ENCODE assay signal across 25 cellular contexts in genomic region chr3:53646723-53647122, GRCh38.
DNase-seq lines count a peak whose midpoint lies in the region; ATAC-seq, FAIRE-seq and TF ChIP-seq lines count a peak whose summit lies in the region.
"Had no signal": no experiment of that assay in that cellular context is flagged by ENCODE, and none has a peak within 500 bp of the region (broad histone marks: within the 10 kb centered on the region; RNA-seq: fewer than 3 reads in every experiment).

No MANE protein-coding gene starts in this region.

- no peak overlapping the region for H3K4me2 ChIP-seq in HepG2 (ENCODE audit: low read depth, low read length)

- H3K79me2 ChIP-seq in HepG2 (ENCODE audit: insufficient read depth, low read length), result no peaks in the 10 kb centered on the region

- H3K9ac ChIP-seq in HepG2 (ENCODE audit: insufficient read depth, low read depth, low read length), result no peak overlapping the region

- H3K9me3 ChIP-seq in cardiac muscle cell (ENCODE audit: low read depth) (no peaks in the 10 kb centered on the region), heart right ventricle (no peaks in the 10 kb centered on the region), HepG2 (ENCODE audit: low read length) (no peaks in the 10 kb centered on the region)
- H3K9me3 ChIP-seq in effector memory CD4-positive, alpha-beta T cell (ENCODE audit: control insufficient read depth, low read length), result no peaks in the 10 kb centered on the region
- H3K9me3 ChIP-seq: gastroesophageal sphincter had no signal

- H3K27ac ChIP-seq in cardiac muscle cell (peak overlapping the region; percentile 7), heart right ventricle (no peak overlapping the region), HepG2 (ENCODE audit: extremely low read length, insufficient read depth, low read length) (no peak overlapping the region)
- no peak overlapping the region for H3K27ac ChIP-seq in effector memory CD4-positive, alpha-beta T cell (ENCODE audit: insufficient read depth, low read length, poor library complexity, severe bottlenecking)
- H3K27ac ChIP-seq: 22Rv1, gastroesophageal sphincter, WERI-Rb-1 had no signal

- TF ChIP-seq RAD21 in HepG2 (CRISPR knock-in tag; IDR thresholded peaks at IDR 0.05), result no peak

- intact Hi-C loops in heart right ventricle (cut with DNase I) (no loop called here), HepG2 (cut with micrococcal nuclease; ENCODE audit: unreplicated experiment) (no loop called here)

- TF ChIP-seq CTCF in cardiac muscle cell (IDR thresholded peaks at IDR 0.05; ENCODE audit: low read depth, low read length) (no peak), heart right ventricle (IDR thresholded peaks at IDR 0.05) (no peak), HepG2 (CRISPR knock-in tag; IDR thresholded peaks at IDR 0.05) (no peak)

- BruUV-seq in HepG2 (replicated peaks; lab: Mats Ljungman, UMichigan), result no TSS peak

- CTCF ChIA-PET in HepG2 (lab: Yijun Ruan, JAX; ENCODE audit: low intra/inter-chr PET ratio, low total read pairs), result no interaction called here

- in situ Hi-C loops in HepG2 (cut with HindIII; ENCODE audit: extremely low pct_ligation_motif_present, low pct_unique_long_range_greater_than_20kb), result no loop called here

- no peak for ATAC-seq in heart right ventricle
- ATAC-seq in GM21737 (IDR thresholded peaks at IDR 0.05; ENCODE audit: unreplicated experiment), result peak; percentile 53
- peak; percentile 60 for ATAC-seq in HG03342 (IDR thresholded peaks at IDR 0.05; ENCODE audit: unreplicated experiment)
- ATAC-seq in HepG2, result no peak
- ATAC-seq: esophagus mucosa, gastroesophageal sphincter, natural killer cell, Panc1, T-helper 17 cell had no signal

- H3K36me3 ChIP-seq in cardiac muscle cell (no peaks in the 10 kb centered on the region), heart right ventricle (no peaks in the 10 kb centered on the region), HepG2 (replicated peaks in 1 of 2; ENCODE audit: control insufficient read depth in 1 of 2, insufficient read depth in 2 of 2, low read length in 2 of 2) (no peaks in the 10 kb centered on the region)
- no peaks in the 10 kb centered on the region for H3K36me3 ChIP-seq in effector memory CD4-positive, alpha-beta T cell (ENCODE audit: control insufficient read depth, insufficient read depth, low read length)
- H3K36me3 ChIP-seq: gastroesophageal sphincter, WERI-Rb-1 had no signal

- POLR2A ChIA-PET in HepG2 (lab: Yijun Ruan, JAX), result no interaction called here

- FAIRE-seq in frontal cortex (lab: Jason Lieb, UNC) (no peak), HepG2 (lab: Jason Lieb, UNC) (no peak)
- FAIRE-seq: small intestine had no signal

- no peaks in the 10 kb centered on the region for H4K20me1 ChIP-seq in HepG2 (ENCODE audit: insufficient read depth, low read length)

- no peak overlapping the region for H3K4me3 ChIP-seq in cardiac muscle cell
- no peak overlapping the region for H3K4me3 ChIP-seq in heart right ventricle
- no peak overlapping the region for H3K4me3 ChIP-seq in effector memory CD4-positive, alpha-beta T cell (ENCODE audit: insufficient read depth, low read depth, low read length, poor library complexity, severe bottlenecking)
- no peak overlapping the region for H3K4me3 ChIP-seq in HepG2 (replicated peaks in 1 of 3; ENCODE audit: insufficient read depth in 1 of 3, low read depth in 2 of 3, low read length in 3 of 3)
- H3K4me3 ChIP-seq: gastroesophageal sphincter had no signal

- DNase-seq in cardiac muscle cell (ENCODE audit: low read depth in 1 of 2, low spot score in 1 of 2) (no peak), heart right ventricle (no peak), frontal cortex (ENCODE audit: low spot score in 2 of 2) (no peak), HepG2 (ENCODE audit: low spot score) (no peak)
- DNase-seq in stimulated activated CD4-positive, alpha-beta T cell treated with anti-CD3 and anti-CD28 coated beads, Interleukin-12 subunit alpha, Interleukin-12 subunit beta, amount 100 ng/mL, for 4 hours, result no peak
- DNase-seq in effector memory CD4-positive, alpha-beta T cell, result no peak
- DNase-seq: activated CD4-positive, alpha-beta memory T cell treated with anti-CD3 and anti-CD28 coated beads for 36 hours; activated naive CD4-positive, alpha-beta T cell treated with Interleukin-2 at 50 U/mL for 16 hours; activated T-cell treated with anti-CD3 and anti-CD28 coated beads, Interleukin-2, amount 50 U/mL, for 1 hour; anterior cingulate cortex; DND-41; H7; mesenchymal stem cell; natural killer cell; NCI-H1436; small intestine; stimulated activated CD4-positive, alpha-beta T cell treated with anti-CD3 and anti-CD28 coated beads, Interleukin-4, amount 100 ng/mL, for 24 hours; T-helper 17 cell; WERI-Rb-1 had no signal

- no peaks in the 10 kb centered on the region for H3K27me3 ChIP-seq in cardiac muscle cell
- peaks cover 0 to 11% (median 0%) of the 10 kb centered on the region in 7 donors for H3K27me3 ChIP-seq in heart right ventricle
- H3K27me3 ChIP-seq in effector memory CD4-positive, alpha-beta T cell (replicated peaks; ENCODE audit: control insufficient read depth, insufficient read depth, low read length, poor library complexity, severe bottlenecking), result no peaks in the 10 kb centered on the region
- no peaks in the 10 kb centered on the region for H3K27me3 ChIP-seq in HepG2 (ENCODE audit: control insufficient read depth in 1 of 2, insufficient read depth in 2 of 2, low read length in 2 of 2)
- H3K27me3 ChIP-seq: gastroesophageal sphincter had no signal

- H3K4me1 ChIP-seq in cardiac muscle cell (ENCODE audit: low read depth), result peaks cover 49% of the 10 kb centered on the region
- H3K4me1 ChIP-seq in heart right ventricle, result no peaks in the 10 kb centered on the region
- no peaks in the 10 kb centered on the region for H3K4me1 ChIP-seq in effector memory CD4-positive, alpha-beta T cell (ENCODE audit: control insufficient read depth, insufficient read depth, low read length, poor library complexity, severe bottlenecking)
- no peaks in the 10 kb centered on the region for H3K4me1 ChIP-seq in HepG2 (ENCODE audit: insufficient read depth, low read length)

- TF ChIP-seq POLR2A in HepG2 (IDR thresholded peaks at IDR 0.05; ENCODE audit: insufficient read depth in 1 of 2, low read depth in 2 of 2, low read length in 2 of 2), result no peak

- TF ChIP-seq EP300 in HepG2 (IDR thresholded peaks at IDR 0.05; ENCODE audit: low read depth in 2 of 2, low read length in 2 of 2) (no peak), HepG2 (CRISPR knock-in tag; IDR thresholded peaks at IDR 0.05; ENCODE audit: borderline replicate concordance) (no peak)

- H2AFZ ChIP-seq in HepG2 (ENCODE audit: low read length), result no peak overlapping the region

- WGBS in heart right ventricle, 2 donors, result 76 to 79% methylated on average over 3 of the region's 3 CpGs
- WGBS in HepG2 (ENCODE audit: low lambda C conversion rate), result 12% methylated on average over 3 of the region's 3 CpGs

TF ChIP-seq in HepG2, 621 proteins besides CTCF, POLR2A, EP300 and RAD21:
- no peak for TF ChIP-seq HOXA7 (CRISPR knock-in tag; IDR thresholded peaks at IDR 0.05)
- TF ChIP-seq ARNT2 (CRISPR knock-in tag; IDR thresholded peaks at IDR 0.05; ENCODE audit: low read depth), result no peak

Comparison
In these comparisons a context has a peak if more than half of its experiments do, and no peak if none do; other contexts are left out.
1. ATAC-seq: peak in GM21737 (single experiment) and HG03342 (single experiment); none in heart right ventricle (0 of 8) and HepG2 (single experiment).